In the genomic region with DNA sequence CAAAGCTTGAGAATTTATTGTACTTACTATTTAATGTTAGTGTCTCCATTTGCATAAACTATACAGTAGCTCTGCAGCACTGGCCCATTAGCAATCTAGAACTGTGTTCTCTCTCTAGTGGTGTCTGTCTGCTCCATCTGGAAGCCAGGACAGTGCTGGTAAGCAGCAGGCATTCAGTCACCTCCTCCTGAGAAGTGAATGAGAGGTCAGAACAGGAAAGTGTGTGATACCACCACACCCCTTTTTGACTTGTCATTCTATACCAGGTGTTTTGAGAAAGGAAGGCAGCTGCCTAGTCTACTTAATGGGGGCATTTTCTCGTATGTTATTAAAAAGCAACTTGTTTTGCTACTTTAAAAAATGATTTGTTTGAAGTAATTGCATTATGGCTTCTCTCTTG, we compare ENCODE assay signal across 1 cellular context.
TF ChIP-seq lines count a peak whose summit lies in the region.

No MANE protein-coding gene starts in this region.

TF ChIP-seq in SK-N-SH, 30 proteins besides CTCF, POLR2A, EP300 and RAD21 (continued from another document):
- TF ChIP-seq, protein P1, sequence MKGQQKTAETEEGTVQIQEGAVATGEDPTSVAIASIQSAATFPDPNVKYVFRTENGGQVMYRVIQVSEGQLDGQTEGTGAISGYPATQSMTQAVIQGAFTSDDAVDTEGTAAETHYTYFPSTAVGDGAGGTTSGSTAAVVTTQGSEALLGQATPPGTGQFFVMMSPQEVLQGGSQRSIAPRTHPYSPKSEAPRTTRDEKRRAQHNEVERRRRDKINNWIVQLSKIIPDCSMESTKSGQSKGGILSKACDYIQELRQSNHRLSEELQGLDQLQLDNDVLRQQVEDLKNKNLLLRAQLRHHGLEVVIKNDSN (IDR thresholded peaks at IDR 0.05; ENCODE audit: borderline replicate concordance, low read depth) = no peak
- no peak for TF ChIP-seq TEAD4 (IDR thresholded peaks at IDR 0.05; ENCODE audit: borderline replicate concordance, insufficient read depth)
